ENCODE assay signal across 1 cellular context in genomic region chr3:141804778-141805639, GRCh38.
A peak's percentile ranks its signal among the peaks of the same experiment; 100 is the strongest.
TF ChIP-seq lines count a peak whose summit lies in the region.

No MANE protein-coding gene starts in this region.

TF ChIP-seq in K562, 482 proteins besides CTCF, POLR2A, EP300 and RAD21 (continued from another document and continues in another):
- TF ChIP-seq ETV6 (IDR thresholded peaks at IDR 0.05; ENCODE audit: borderline replicate concordance in 1 of 2, low read depth in 2 of 2, low read length in 1 of 2) (no peak), ETV6 (CRISPR knock-in tag; IDR thresholded peaks at IDR 0.05; ENCODE audit: borderline replicate concordance) (no peak), GABPA (tag; conservative IDR thresholded peaks at IDR 0.05; ENCODE audit: low read depth) (no peak; the same call in 1 of the 2 replicates), E2F1 (CRISPR knock-in tag; IDR thresholded peaks at IDR 0.05) (no peak), BMI1 (IDR thresholded peaks at IDR 0.05; ENCODE audit: low read length) (no peak), SIN3B (IDR thresholded peaks at IDR 0.05; ENCODE audit: low read depth) (no peak), JUNB (CRISPR knock-in tag; conservative IDR thresholded peaks at IDR 0.05) (no peak), CHCHD3 (CRISPR knock-in tag; IDR thresholded peaks at IDR 0.05) (0 out of 2 replicates have a peak, but pooled peaks have one; percentile 30), SIRT6 (IDR thresholded peaks at IDR 0.05; ENCODE audit: low read depth, low read length) (no peak), ZNF780A (CRISPR knock-in tag; IDR thresholded peaks at IDR 0.05) (no peak), ZNF561 (CRISPR knock-in tag; conservative IDR thresholded peaks at IDR 0.05) (no peak), SIN3A (IDR thresholded peaks at IDR 0.05; ENCODE audit: borderline replicate concordance in 2 of 2, control insufficient read depth in 1 of 2, low read depth in 2 of 2, low read length in 2 of 2) (no peak), THAP7 (CRISPR knock-in tag; IDR thresholded peaks at IDR 0.05) (no peak), SFPQ (IDR thresholded peaks at IDR 0.05; ENCODE audit: low read depth, low read length) (no peak), ZNF431 (CRISPR knock-in tag; IDR thresholded peaks at IDR 0.05) (peak; percentile 10; the same call in 1 of the 2 replicates), CEBPZ (IDR thresholded peaks at IDR 0.05; ENCODE audit: borderline replicate concordance, low read depth, low read length) (no peak), SMARCE1 (IDR thresholded peaks at IDR 0.05) (peak; percentile 97), YY1 (IDR thresholded peaks at IDR 0.05; ENCODE audit: borderline replicate concordance in 1 of 3, control insufficient read depth in 1 of 3, extremely low read depth in 1 of 3, insufficient read depth in 3 of 3, insufficient read length in 1 of 3, insufficient replicate concordance in 2 of 3, low read depth in 1 of 3, low read length in 2 of 3) (peak in 1 of 3 experiments; percentile 37), PREB (CRISPR knock-in tag; IDR thresholded peaks at IDR 0.05) (no peak), PHF20 (IDR thresholded peaks at IDR 0.05; ENCODE audit: partially characterized antibody) (peak; percentile 94), TCF7 (IDR thresholded peaks at IDR 0.05; ENCODE audit: borderline replicate concordance) (no peak), ZNF143 (CRISPR knock-in tag; IDR thresholded peaks at IDR 0.05) (no peak), ETV1 (tag; conservative IDR thresholded peaks at IDR 0.05; ENCODE audit: low read depth) (no peak), SRSF9 (IDR thresholded peaks at IDR 0.05; ENCODE audit: borderline replicate concordance, low read depth, low read length) (no peak), TARDBP (IDR thresholded peaks at IDR 0.05) (peak; percentile 99), SAFB (IDR thresholded peaks at IDR 0.05; ENCODE audit: borderline replicate concordance, low read depth, low read length) (no peak), TEAD1 (CRISPR knock-in tag; IDR thresholded peaks at IDR 0.05) (0 out of 4 replicates have a peak, but pooled peaks of 1 of the 2 experiments have one; percentile 16), ZBTB12 (CRISPR knock-in tag; IDR thresholded peaks at IDR 0.05) (0 out of 2 replicates have a peak, but pooled peaks have one; percentile 12), HIVEP1 (CRISPR knock-in tag; IDR thresholded peaks at IDR 0.05) (no peak), ZC3H4 (CRISPR knock-in tag; IDR thresholded peaks at IDR 0.05; ENCODE audit: borderline replicate concordance) (peak; percentile 59; the same call in 1 of the 2 replicates), ATF1 (CRISPR knock-in tag; IDR thresholded peaks at IDR 0.05) (no peak), ATF1 (tag; IDR thresholded peaks at IDR 0.05) (peak; percentile 71), CREM (IDR thresholded peaks at IDR 0.05; ENCODE audit: low read depth) (peak; percentile 70; the same call in 1 of the 2 replicates), ZNF277 (CRISPR knock-in tag; IDR thresholded peaks at IDR 0.05; ENCODE audit: borderline replicate concordance) (no peak), IFI16 (CRISPR knock-in tag; IDR thresholded peaks at IDR 0.05) (no peak; the same call in 1 of the 2 replicates), BRCA1 (IDR thresholded peaks at IDR 0.05) (no peak), BRCA1 (CRISPR knock-in tag; IDR thresholded peaks at IDR 0.05) (no peak), IRF9 (tag; IDR thresholded peaks at IDR 0.05) (peak; percentile 86), MEF2D (tag; conservative IDR thresholded peaks at IDR 0.05; ENCODE audit: low read depth) (peak; percentile 92), ZNF785 (CRISPR knock-in tag; IDR thresholded peaks at IDR 0.05) (no peak), MED1 (CRISPR knock-in tag; IDR thresholded peaks at IDR 0.05; ENCODE audit: borderline replicate concordance) (no peak), PATZ1 (CRISPR knock-in tag; IDR thresholded peaks at IDR 0.05; ENCODE audit: borderline replicate concordance) (no peak), THAP12 (CRISPR knock-in tag; IDR thresholded peaks at IDR 0.05) (peak; percentile 57; the same call in 1 of the 2 replicates)
